Comparison of ENCODE assay signal across 32 cellular contexts in genomic region chr12:108103087-108103486, GRCh38. TPM values are rescaled to one million over a fixed set of nuclear protein-coding genes. Genes with fewer than 3 reads are reported as not detected.
DNase-seq lines count a peak whose midpoint lies in the region; ATAC-seq and TF ChIP-seq lines count a peak whose summit lies in the region.
"Had no signal": no experiment of that assay in that cellular context is flagged by ENCODE, and none has a peak within 500 bp of the region (broad histone marks: within the 10 kb centered on the region; RNA-seq: fewer than 3 reads in every experiment).

No MANE protein-coding gene starts in this region.

- no peaks in the 10 kb centered on the region for H3K27me3 ChIP-seq in SK-N-SH (ENCODE audit: insufficient read depth)
- H3K27me3 ChIP-seq: BE2C; BLaER1; BLaER1 treated with 17β-estradiol and CSF1 and Interleukin-3, amounts not matched to agents 10 nM and 100 nM had no signal

- H3K9me3 ChIP-seq in SK-N-SH (no peaks in the 10 kb centered on the region), HEK293 (ENCODE audit: control insufficient read depth, insufficient read depth, low read depth, low read length) (no peaks in the 10 kb centered on the region)
- H3K9me3 ChIP-seq: A549; BE2C; BLaER1; BLaER1 treated with 17β-estradiol and CSF1 and Interleukin-3, amounts not matched to agents 10 nM and 100 nM; Caco-2 had no signal

- TF ChIP-seq CTCF in SK-N-SH (IDR thresholded peaks at IDR 0.05): no peak
- TF ChIP-seq CTCF in HEK293 (tag by site-specific recombination; IDR thresholded peaks at IDR 0.05): no peak

- no peaks in the 10 kb centered on the region for H3F3A ChIP-seq in SK-N-SH (replicated peaks; ENCODE audit: insufficient read depth)

- TF ChIP-seq RAD21 in SK-N-SH (IDR thresholded peaks at IDR 0.05; ENCODE audit: low read length): no peak

- no peaks in the 10 kb centered on the region for H4K20me1 ChIP-seq in SK-N-SH (ENCODE audit: insufficient read depth)
- H4K20me1 ChIP-seq: BLaER1; BLaER1 treated with 17β-estradiol and CSF1 and Interleukin-3, amounts not matched to agents 10 nM and 100 nM had no signal

- H3K79me2 ChIP-seq in SK-N-SH (ENCODE audit: insufficient read depth): no peaks in the 10 kb centered on the region

- peaks cover 0 to 12% of the 10 kb centered on the region in 2 experiments; a peak in 2 of 4 replicates for H3K4me1 ChIP-seq in SK-N-SH (ENCODE audit: control insufficient read depth in 1 of 2, insufficient read depth in 2 of 2, low read depth in 1 of 2, low read length in 1 of 2)
- no peaks in the 10 kb centered on the region for H3K4me1 ChIP-seq in HEK293 (ENCODE audit: control insufficient read depth, insufficient read depth, low read length)
- H3K4me1 ChIP-seq: A549; BLaER1; BLaER1 treated with 17β-estradiol and CSF1 and Interleukin-3, amounts not matched to agents 10 nM and 100 nM; Caco-2 had no signal

- H3K9ac ChIP-seq in SK-N-SH: no peak overlapping the region
- H3K9ac ChIP-seq: BLaER1; BLaER1 treated with 17β-estradiol and CSF1 and Interleukin-3, amounts not matched to agents 10 nM and 100 nM had no signal

- TF ChIP-seq EP300 in SK-N-SH (IDR thresholded peaks at IDR 0.05; ENCODE audit: borderline replicate concordance in 1 of 2, low read depth in 1 of 2, low read length in 1 of 2): no peak

- CTCF ChIA-PET in SK-N-SH (lab: Yijun Ruan, JAX) (interaction anchor here (0.8 to 1.7 kb wide), 4 partner anchors 15 to 40 kb away, joined by 3 to 5 read pairs (median 4); no protein-coding TSS in a partner anchor), HEK293 (lab: Yijun Ruan, JAX) (interaction anchor here (0.6 to 1.4 kb wide), 2 partner anchors 44 to 410 kb away, joined by 3 to 4 read pairs; no protein-coding TSS in a partner anchor)

- H3K27ac ChIP-seq in SK-N-SH (ENCODE audit: low read depth in 2 of 2, low read length in 1 of 2) (no peak overlapping the region), HEK293 (ENCODE audit: extremely low read depth, low read depth, low read length) (no peak overlapping the region)
- H3K27ac ChIP-seq: 22Rv1; A549; BLaER1; BLaER1 treated with 17β-estradiol and CSF1 and Interleukin-3, amounts not matched to agents 10 nM and 100 nM; C4-2B had no signal

- POLR2A ChIA-PET in SK-N-SH (lab: Yijun Ruan, JAX): no interaction called here
- POLR2A ChIA-PET in HEK293 (lab: Yijun Ruan, JAX): no interaction called here

- no peaks in the 10 kb centered on the region for H3K36me3 ChIP-seq in SK-N-SH (replicated peaks in 1 of 2; ENCODE audit: control insufficient read depth in 1 of 2, insufficient read depth in 2 of 2, low read length in 1 of 2)
- H3K36me3 ChIP-seq in HEK293 (ENCODE audit: control insufficient read depth in 2 of 2, insufficient read depth in 1 of 2, low read length in 2 of 2): no peaks in the 10 kb centered on the region
- H3K36me3 ChIP-seq: BE2C; BLaER1; BLaER1 treated with 17β-estradiol and CSF1 and Interleukin-3, amounts not matched to agents 10 nM and 100 nM had no signal

- DNase-seq in SK-N-SH (no peak), NCI-H526 treated with DMSO at 0.1 percent for 48 hours (lab: John Stamatoyannopoulos, UW) (no peak)
- DNase-seq: 8988T; ACHN; AML-193; BE2C; C1 segment of cervical spinal cord; Caco-2; Calu3; CD4-positive, alpha-beta memory T cell; CD4-positive, alpha-beta T cell; CD4-positive, CD25-positive, alpha-beta regulatory T cell; CD8-positive, alpha-beta memory T cell; CD8-positive, alpha-beta T cell; COR-L47; DMS 273 treated with DMSO at 0.1 percent for 48 hours; DMS153; DMS53; DMS79; DMS79 treated with DMSO at 0.1 percent for 48 hours; DND-41; EL had no signal

- no peak overlapping the region for H3K4me2 ChIP-seq in SK-N-SH
- H3K4me2 ChIP-seq: A549; BLaER1; BLaER1 treated with 17β-estradiol and CSF1 and Interleukin-3, amounts not matched to agents 10 nM and 100 nM had no signal

- ATAC-seq in SK-N-SH treated with all-trans-retinoic acid at 6 μM for 48 hours: no peak
- ATAC-seq: A549; CD8-positive, alpha-beta T cell had no signal

- no peaks in the 10 kb centered on the region for H3K9me2 ChIP-seq in SK-N-SH

- H3K4me3 ChIP-seq in SK-N-SH (ENCODE audit: low read depth in 2 of 2, low read length in 1 of 2) (no peak overlapping the region), HEK293 (ENCODE audit: low read depth, low read length) (no peak overlapping the region)
- H3K4me3 ChIP-seq: A549; BLaER1; BLaER1 treated with 17β-estradiol and CSF1 and Interleukin-3, amounts not matched to agents 10 nM and 100 nM had no signal

- H2AFZ ChIP-seq in SK-N-SH (ENCODE audit: low read depth): no peak overlapping the region

TF ChIP-seq in SK-N-SH treated with all-trans-retinoic acid at 6 μM for 48 hours, 23 proteins besides CTCF, POLR2A, EP300 and RAD21:
- TF ChIP-seq ZFP3 (CRISPR knock-in tag; IDR thresholded peaks at IDR 0.05) (peak; percentile 55; the same call in 1 of the 2 replicates), ZFP30 (CRISPR knock-in tag; IDR thresholded peaks at IDR 0.05) (no peak), ZC3H10 (CRISPR knock-in tag; IDR thresholded peaks at IDR 0.05) (no peak)

TF ChIP-seq in SK-N-SH, 30 proteins besides CTCF, POLR2A, EP300 and RAD21:
- no peak for TF ChIP-seq USF1 (IDR thresholded peaks at IDR 0.05; ENCODE audit: borderline replicate concordance, low read depth)
- TF ChIP-seq TCF12 (IDR thresholded peaks at IDR 0.05): no peak
- no peak for TF ChIP-seq POLR2AphosphoS5 (IDR thresholded peaks at IDR 0.05; ENCODE audit: low read depth, low read length)

TF ChIP-seq in HEK293, 187 proteins besides CTCF, POLR2A, EP300 and RAD21:
- TF ChIP-seq ZNF394 (tag by site-specific recombination; IDR thresholded peaks at IDR 0.05; ENCODE audit: borderline replicate concordance): no peak
- TF ChIP-seq ZFP3 (tag by site-specific recombination; IDR thresholded peaks at IDR 0.05; ENCODE audit: low read depth): peak; percentile 59; the same call in 1 of the 2 replicates
TF ChIP-seq in HEK293: peak in this region for 1.

RNA-seq across cellular contexts. Expression of gene WSCD2, which starts 26.0 kb away (rescaled TPM):
- polyA plus RNA-seq in SK-N-SH (2012; rRNA removed): 0.03 and 0.05 TPM in 2 replicates
- polyA plus RNA-seq in SK-N-SH (2012; cell fraction: cytosol; rRNA removed): 0.01 and 0.08 TPM in 2 replicates
- polyA plus RNA-seq in SK-N-SH (2012; cell fraction: nucleus; rRNA removed): 0.01 and 0.04 TPM in 2 replicates
- polyA plus RNA-seq: A549; AG04450; BJ; CD14-positive monocyte; CD4-positive, alpha-beta memory T cell had no signal
